In the genomic region with DNA sequence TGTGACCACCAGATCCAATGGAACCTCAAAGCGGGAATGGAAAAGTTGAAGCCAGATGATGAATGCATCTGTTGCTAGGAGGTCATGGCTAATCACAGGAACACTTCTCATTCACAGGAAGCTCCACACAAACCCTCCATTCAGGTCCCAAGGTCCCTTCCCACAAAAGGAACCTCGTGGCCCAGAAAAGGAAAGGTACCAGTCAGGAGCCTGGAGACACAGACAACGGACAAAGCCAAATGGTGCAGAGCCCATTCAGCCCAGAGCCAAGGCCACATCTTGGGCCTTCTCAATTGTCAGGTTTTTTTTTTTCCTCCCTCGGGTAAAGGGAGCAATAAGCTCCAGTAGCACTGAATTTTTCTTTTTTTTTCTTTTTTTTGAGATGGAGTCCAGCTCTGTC, we compare ENCODE assay signal across 32 cellular contexts.
"Had no signal": no experiment of that assay in that cellular context is flagged by ENCODE, and none has a peak within 500 bp of the region (broad histone marks: within the 10 kb centered on the region; RNA-seq: fewer than 3 reads in every experiment).

No MANE protein-coding gene starts in this region.

- H3K9me3 ChIP-seq: adrenal gland, body of pancreas, breast epithelium had no signal

- H3K36me3 ChIP-seq: adrenal gland, brain microvascular endothelial cell, breast epithelium had no signal

- DNase-seq: activated B cell treated with CpG ODN at 0.5 μM for 24 hours; activated CD4-positive, alpha-beta memory T cell treated with anti-CD3 and anti-CD28 coated beads for 36 hours; activated CD4-positive, alpha-beta T cell treated with anti-CD3 and anti-CD28 coated beads for 4 hours; activated CD4-positive, alpha-beta T cell treated with anti-CD3 and anti-CD28 coated beads, Interleukin-2, amount 10 ng/mL, durations not matched to agents 24 days and 14 days; activated CD4-positive, alpha-beta T cell treated with anti-CD3 and anti-CD28 coated beads, Interleukin-2, amount 50 U/mL, for 1 hour; activated CD4-positive, alpha-beta T cell treated with anti-CD3 and anti-CD28 coated beads, Interleukin-2, amount 50 U/mL, for 4 hours; activated CD4-positive, CD25-positive, alpha-beta regulatory T cell treated with anti-CD3 and anti-CD28 coated beads, Interleukin-2, amount 50 U/mL, for 72 hours; activated CD8-positive, alpha-beta memory T cell treated with anti-CD3 and anti-CD28 coated beads, Interleukin-2, amount 50 U/mL, for 4 hours; activated CD8-positive, alpha-beta T cell treated with anti-CD3 and anti-CD28 coated beads for 36 hours; activated effector memory CD4-positive, alpha-beta T cell treated with anti-CD3 and anti-CD28 coated beads, Interleukin-2, amount 50 U/mL, for 16 hours; activated gamma-delta T cell treated with Interleukin-2 at 50 U/mL for 16 hours; activated naive CD4-positive, alpha-beta T cell; activated naive CD4-positive, alpha-beta T cell treated with anti-CD3 and anti-CD28 coated beads for 36 hours; activated naive CD4-positive, alpha-beta T cell treated with anti-CD3 and anti-CD28 coated beads, Interleukin-2, amount 50 U/mL, for 16 hours; activated naive CD8-positive, alpha-beta T cell treated with anti-CD3 and anti-CD28 coated beads for 36 hours; activated T-cell treated with anti-CD3 and anti-CD28 coated beads for 4 hours; activated T-cell treated with anti-CD3 and anti-CD28 coated beads, Interleukin-2, amount 50 U/mL, for 1 hour; activated T-cell treated with anti-CD3 and anti-CD28 coated beads, Interleukin-2, amount 50 U/mL, for 4 hours; activated T-cell treated with anti-CD3 and anti-CD28 coated beads, Interleukin-2, amount 50 U/mL, for 72 hours; adrenal gland; amniotic stem cell; aorta; body of pancreas; brain microvascular endothelial cell; central memory CD4-positive, alpha-beta T cell; T-helper 1 cell; T-helper 2 cell; T-helper 9 cell had no signal

- H3K27me3 ChIP-seq: adrenal gland, body of pancreas, brain microvascular endothelial cell, breast epithelium had no signal

- H3K4me1 ChIP-seq: body of pancreas, breast epithelium had no signal

- H3K4me3 ChIP-seq: adrenal gland, body of pancreas, breast epithelium had no signal

- H3K27ac ChIP-seq: adrenal gland, body of pancreas, brain microvascular endothelial cell, breast epithelium, VCaP had no signal

- ATAC-seq: activated CD8-positive, alpha-beta T cell treated with anti-CD3 and anti-CD28 coated beads for 36 hours; activated naive CD4-positive, alpha-beta T cell treated with anti-CD3 and anti-CD28 coated beads, Interleukin-2, amount 50 U/mL, for 72 hours; activated T-cell treated with anti-CD3 and anti-CD28 coated beads, Interleukin-2, amount 50 U/mL, for 4 hours; activated T-cell treated with anti-CD3 and anti-CD28 coated beads, Interleukin-2, amount 50 U/mL, for 72 hours; activated T-helper 17 cell treated with anti-CD3 and anti-CD28 coated beads, Interleukin-2, amount 50 U/mL, for 72 hours; body of pancreas had no signal
